Comparison of ENCODE assay signal across 1 cellular context in the genomic region with DNA sequence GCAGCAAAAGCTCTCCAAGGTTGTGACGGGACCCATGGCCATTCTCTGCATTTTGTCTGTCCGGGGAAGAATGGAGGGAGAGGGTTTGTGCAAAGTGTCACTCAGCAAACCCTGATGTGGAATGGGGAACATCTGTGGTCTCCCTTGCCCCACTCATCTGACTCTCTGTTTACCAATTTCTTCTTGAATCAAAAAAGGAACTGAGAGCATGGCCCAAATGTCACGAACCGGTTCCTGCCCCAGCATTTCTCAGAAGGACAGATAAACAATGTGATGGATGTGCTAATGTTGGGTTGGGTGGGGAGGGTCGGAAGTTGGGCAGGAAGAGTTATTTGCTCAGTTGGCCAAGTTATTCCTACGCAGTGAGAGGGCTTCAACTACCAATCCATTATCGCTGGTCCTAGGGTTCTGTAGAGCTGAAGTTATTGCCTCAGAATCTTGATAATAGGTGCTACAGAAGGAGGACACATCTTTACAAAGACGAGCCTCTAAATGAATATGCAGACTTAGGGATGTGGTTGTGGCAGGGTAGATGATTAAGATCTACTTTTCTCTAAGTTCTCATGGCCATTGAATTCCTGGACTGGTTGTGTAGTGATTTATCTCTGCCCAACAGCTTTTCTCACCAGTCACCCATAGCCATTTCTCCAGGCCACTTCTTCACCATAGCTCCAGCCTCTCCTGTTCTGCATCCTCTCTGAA.
TF ChIP-seq lines count a peak whose summit lies in the region.

No MANE protein-coding gene starts in this region.

TF ChIP-seq in K562, 482 proteins besides CTCF, POLR2A, EP300 and RAD21:
- 0 out of 4 replicates have a peak, but pooled peaks of 1 of the 2 experiments have one; percentile 24 for TF ChIP-seq KDM1A (IDR thresholded peaks at IDR 0.05)
- TF ChIP-seq ZFX (CRISPR knock-in tag; IDR thresholded peaks at IDR 0.05) = no peak
- peak; percentile 35 for TF ChIP-seq MEIS2 (IDR thresholded peaks at IDR 0.05; ENCODE audit: partially characterized antibody)
